Comparison of ENCODE assay signal across 11 cellular contexts in genomic region chr15:25709437-25710159, GRCh38.
DNase-seq lines count a peak whose midpoint lies in the region; ATAC-seq and TF ChIP-seq lines count a peak whose summit lies in the region.
"Had no signal": no experiment of that assay in that cellular context is flagged by ENCODE, and none has a peak within 500 bp of the region (broad histone marks: within the 10 kb centered on the region; RNA-seq: fewer than 3 reads in every experiment).

No MANE protein-coding gene starts in this region.

- no peak overlapping the region for H3K27ac Mint-ChIP-seq in WTC11

- in situ Hi-C loops in GM13977 (cut with MboI; ENCODE audit: low pct_unique_long_range_greater_than_20kb, low sequenced_read_pairs, unreplicated experiment), result no loop called here

- POLR2A ChIA-PET in WTC11 (lab: Charles Lee), result no interaction called here

- ATAC-seq in WTC11, result peak; percentile 12; the same call in 1 of the 2 replicates

- H3K36me3 Mint-ChIP-seq in WTC11, result no peaks in the 10 kb centered on the region

- CTCF ChIA-PET in WTC11 (lab: Charles Lee), result interaction anchor here (0.6 to 2.7 kb wide), 62 partner anchors 8 to 554 kb away, joined by 3 to 36 read pairs (median 4); partner anchors contain the start of gene ATP10A

- peak; percentile 57 for DNase-seq in activated effector memory CD4-positive, alpha-beta T cell treated with anti-CD3 and anti-CD28 coated beads, Interleukin-2, amount 50 U/mL, for 16 hours
- DNase-seq in activated effector memory CD4-positive, alpha-beta T cell treated with Interleukin-2 at 50 U/mL for 16 hours, result no peak
- DNase-seq in WTC11 (ENCODE audit: low spot score), result no peak
- peak; percentile 68 for DNase-seq in mesenteric fat pad (ENCODE audit: low spot score)
- no peak for DNase-seq in GDM1 (lab: John Stamatoyannopoulos, UW)
- DNase-seq in activated CD4-positive, alpha-beta T cell treated with anti-CD3 and anti-CD28 coated beads, Interleukin-2, amount 50 U/mL, for 4 hours, result no peak
- DNase-seq in GM13977 (ENCODE audit: low spot score), result no peak
- DNase-seq: DMS153, HCEC 1CT, NCI-H1048, NCI-H446 treated with DMSO at 0.1 percent for 48 hours had no signal

- peaks cover 6% of the 10 kb centered on the region; the same call in 1 of the 2 replicates for H3K4me1 Mint-ChIP-seq in WTC11

- H3K27me3 Mint-ChIP-seq in WTC11 (ENCODE audit: low read depth), result no peaks in the 10 kb centered on the region

- no peaks in the 10 kb centered on the region for H3K9me3 Mint-ChIP-seq in WTC11

- no peak overlapping the region for H3K4me3 Mint-ChIP-seq in WTC11

- TF ChIP-seq CTCF in WTC11 (IDR thresholded peaks at IDR 0.05) (no peak), GM13977 (IDR thresholded peaks at IDR 0.05; ENCODE audit: extremely low read depth, insufficient read depth, missing control alignments) (no peak)

TF ChIP-seq in WTC11, 78 proteins besides CTCF, POLR2A, EP300 and RAD21:
- TF ChIP-seq ARID4B (CRISPR knock-in tag; IDR thresholded peaks at IDR 0.05; ENCODE audit: borderline replicate concordance) (no peak), ERG (CRISPR knock-in tag; IDR thresholded peaks at IDR 0.05) (no peak), ATF1 (CRISPR knock-in tag; IDR thresholded peaks at IDR 0.05) (no peak), ATF6 (CRISPR knock-in tag; IDR thresholded peaks at IDR 0.05) (no peak), FOXJ3 (CRISPR knock-in tag; IDR thresholded peaks at IDR 0.05; ENCODE audit: borderline replicate concordance) (no peak), FOXK1 (CRISPR knock-in tag; IDR thresholded peaks at IDR 0.05) (no peak), NR2C2 (CRISPR knock-in tag; IDR thresholded peaks at IDR 0.05) (no peak), CDX4 (CRISPR knock-in tag; IDR thresholded peaks at IDR 0.05; ENCODE audit: borderline replicate concordance) (no peak), SOX15 (CRISPR knock-in tag; IDR thresholded peaks at IDR 0.05) (no peak), PRDM15 (CRISPR knock-in tag; IDR thresholded peaks at IDR 0.05) (no peak), ETV6 (CRISPR knock-in tag; IDR thresholded peaks at IDR 0.05) (no peak), JAZF1 (CRISPR knock-in tag; IDR thresholded peaks at IDR 0.05) (no peak), EMX1 (CRISPR knock-in tag; IDR thresholded peaks at IDR 0.05) (no peak), ZNF263 (CRISPR knock-in tag; IDR thresholded peaks at IDR 0.05; ENCODE audit: low read depth) (no peak), TEAD4 (CRISPR knock-in tag; IDR thresholded peaks at IDR 0.05) (no peak), CREM (CRISPR knock-in tag; IDR thresholded peaks at IDR 0.05) (no peak), ZNF396 (CRISPR knock-in tag; IDR thresholded peaks at IDR 0.05; ENCODE audit: borderline replicate concordance) (no peak), ZBTB21 (CRISPR knock-in tag; IDR thresholded peaks at IDR 0.05; ENCODE audit: borderline replicate concordance) (no peak), MXD4 (CRISPR knock-in tag; IDR thresholded peaks at IDR 0.05; ENCODE audit: borderline replicate concordance) (no peak)

Comparison
In these comparisons a context has a peak if more than half of its experiments do, and no peak if none do; other contexts are left out.
1. DNase-seq: peak in activated effector memory CD4-positive, alpha-beta T cell treated with anti-CD3 and anti-CD28 coated beads, Interleukin-2, amount 50 U/mL, for 16 hours (single experiment) and mesenteric fat pad (single experiment); none in activated effector memory CD4-positive, alpha-beta T cell treated with Interleukin-2 at 50 U/mL for 16 hours (single experiment), WTC11 (single experiment), GDM1 (single experiment), activated CD4-positive, alpha-beta T cell treated with anti-CD3 and anti-CD28 coated beads, Interleukin-2, amount 50 U/mL, for 4 hours (0 of 2) and GM13977 (single experiment).